ENCODE assay signal across 1 cellular context in genomic region chr3:53170325-53171108, GRCh38.
TF ChIP-seq lines count a peak whose summit lies in the region.

No MANE protein-coding gene starts in this region.

TF ChIP-seq in HepG2, 621 proteins besides CTCF, POLR2A, EP300 and RAD21 (continued from another document and continues in another):
- TF ChIP-seq ZXDC (CRISPR knock-in tag; IDR thresholded peaks at IDR 0.05) = no peak
- peak; percentile 66; the same call in 1 of the 2 replicates for TF ChIP-seq ZNF543 (CRISPR knock-in tag; IDR thresholded peaks at IDR 0.05)
- peak; percentile 57 for TF ChIP-seq RBM39 (IDR thresholded peaks at IDR 0.05; ENCODE audit: low read depth, low read length, poor library complexity, severe bottlenecking)
- no peak for TF ChIP-seq ZNF503 (CRISPR knock-in tag; IDR thresholded peaks at IDR 0.05)
- peak; percentile 14 for TF ChIP-seq YY1 (IDR thresholded peaks at IDR 0.05; ENCODE audit: insufficient read depth, insufficient replicate concordance, low read depth, low read length)
- no peak for TF ChIP-seq ZFP41 (CRISPR knock-in tag; IDR thresholded peaks at IDR 0.05; ENCODE audit: borderline replicate concordance)
- TF ChIP-seq PPARG (CRISPR knock-in tag; conservative IDR thresholded peaks at IDR 0.05) = peak; percentile 62; the same call in 1 of the 2 replicates
- TF ChIP-seq, protein P1, sequence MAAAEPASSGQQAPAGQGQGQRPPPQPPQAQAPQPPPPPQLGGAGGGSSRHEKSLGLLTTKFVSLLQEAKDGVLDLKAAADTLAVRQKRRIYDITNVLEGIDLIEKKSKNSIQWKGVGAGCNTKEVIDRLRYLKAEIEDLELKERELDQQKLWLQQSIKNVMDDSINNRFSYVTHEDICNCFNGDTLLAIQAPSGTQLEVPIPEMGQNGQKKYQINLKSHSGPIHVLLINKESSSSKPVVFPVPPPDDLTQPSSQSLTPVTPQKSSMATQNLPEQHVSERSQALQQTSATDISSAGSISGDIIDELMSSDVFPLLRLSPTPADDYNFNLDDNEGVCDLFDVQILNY (CRISPR knock-in tag; conservative IDR thresholded peaks at IDR 0.05) = no peak
- TF ChIP-seq, protein P2, sequence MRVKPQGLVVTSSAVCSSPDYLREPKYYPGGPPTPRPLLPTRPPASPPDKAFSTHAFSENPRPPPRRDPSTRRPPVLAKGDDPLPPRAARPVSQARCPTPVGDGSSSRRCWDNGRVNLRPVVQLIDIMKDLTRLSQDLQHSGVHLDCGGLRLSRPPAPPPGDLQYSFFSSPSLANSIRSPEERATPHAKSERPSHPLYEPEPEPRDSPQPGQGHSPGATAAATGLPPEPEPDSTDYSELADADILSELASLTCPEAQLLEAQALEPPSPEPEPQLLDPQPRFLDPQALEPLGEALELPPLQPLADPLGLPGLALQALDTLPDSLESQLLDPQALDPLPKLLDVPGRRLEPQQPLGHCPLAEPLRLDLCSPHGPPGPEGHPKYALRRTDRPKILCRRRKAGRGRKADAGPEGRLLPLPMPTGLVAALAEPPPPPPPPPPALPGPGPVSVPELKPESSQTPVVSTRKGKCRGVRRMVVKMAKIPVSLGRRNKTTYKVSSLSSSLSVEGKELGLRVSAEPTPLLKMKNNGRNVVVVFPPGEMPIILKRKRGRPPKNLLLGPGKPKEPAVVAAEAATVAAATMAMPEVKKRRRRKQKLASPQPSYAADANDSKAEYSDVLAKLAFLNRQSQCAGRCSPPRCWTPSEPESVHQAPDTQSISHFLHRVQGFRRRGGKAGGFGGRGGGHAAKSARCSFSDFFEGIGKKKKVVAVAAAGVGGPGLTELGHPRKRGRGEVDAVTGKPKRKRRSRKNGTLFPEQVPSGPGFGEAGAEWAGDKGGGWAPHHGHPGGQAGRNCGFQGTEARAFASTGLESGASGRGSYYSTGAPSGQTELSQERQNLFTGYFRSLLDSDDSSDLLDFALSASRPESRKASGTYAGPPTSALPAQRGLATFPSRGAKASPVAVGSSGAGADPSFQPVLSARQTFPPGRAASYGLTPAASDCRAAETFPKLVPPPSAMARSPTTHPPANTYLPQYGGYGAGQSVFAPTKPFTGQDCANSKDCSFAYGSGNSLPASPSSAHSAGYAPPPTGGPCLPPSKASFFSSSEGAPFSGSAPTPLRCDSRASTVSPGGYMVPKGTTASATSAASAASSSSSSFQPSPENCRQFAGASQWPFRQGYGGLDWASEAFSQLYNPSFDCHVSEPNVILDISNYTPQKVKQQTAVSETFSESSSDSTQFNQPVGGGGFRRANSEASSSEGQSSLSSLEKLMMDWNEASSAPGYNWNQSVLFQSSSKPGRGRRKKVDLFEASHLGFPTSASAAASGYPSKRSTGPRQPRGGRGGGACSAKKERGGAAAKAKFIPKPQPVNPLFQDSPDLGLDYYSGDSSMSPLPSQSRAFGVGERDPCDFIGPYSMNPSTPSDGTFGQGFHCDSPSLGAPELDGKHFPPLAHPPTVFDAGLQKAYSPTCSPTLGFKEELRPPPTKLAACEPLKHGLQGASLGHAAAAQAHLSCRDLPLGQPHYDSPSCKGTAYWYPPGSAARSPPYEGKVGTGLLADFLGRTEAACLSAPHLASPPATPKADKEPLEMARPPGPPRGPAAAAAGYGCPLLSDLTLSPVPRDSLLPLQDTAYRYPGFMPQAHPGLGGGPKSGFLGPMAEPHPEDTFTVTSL (CRISPR knock-in tag; IDR thresholded peaks at IDR 0.05; ENCODE audit: borderline replicate concordance) = no peak
- TF ChIP-seq SOX13 (IDR thresholded peaks at IDR 0.05) = peak; percentile 15; the same call in 1 of the 2 replicates
- peak in 1 of 2 experiments; percentile 61; a peak in 1 of 4 replicates for TF ChIP-seq SOX13 (CRISPR knock-in tag; conservative IDR thresholded peaks at IDR 0.05 in 1 of 2, IDR thresholded peaks at IDR 0.05 in 1 of 2)
- TF ChIP-seq ZNF367 (CRISPR knock-in tag; IDR thresholded peaks at IDR 0.05; ENCODE audit: borderline replicate concordance) = 0 out of 2 replicates have a peak, but pooled peaks have one; percentile 32
- 0 out of 2 replicates have a peak, but pooled peaks have one; percentile 16 for TF ChIP-seq HMG20A (CRISPR knock-in tag; IDR thresholded peaks at IDR 0.05; ENCODE audit: borderline replicate concordance)
- TF ChIP-seq, protein P3, sequence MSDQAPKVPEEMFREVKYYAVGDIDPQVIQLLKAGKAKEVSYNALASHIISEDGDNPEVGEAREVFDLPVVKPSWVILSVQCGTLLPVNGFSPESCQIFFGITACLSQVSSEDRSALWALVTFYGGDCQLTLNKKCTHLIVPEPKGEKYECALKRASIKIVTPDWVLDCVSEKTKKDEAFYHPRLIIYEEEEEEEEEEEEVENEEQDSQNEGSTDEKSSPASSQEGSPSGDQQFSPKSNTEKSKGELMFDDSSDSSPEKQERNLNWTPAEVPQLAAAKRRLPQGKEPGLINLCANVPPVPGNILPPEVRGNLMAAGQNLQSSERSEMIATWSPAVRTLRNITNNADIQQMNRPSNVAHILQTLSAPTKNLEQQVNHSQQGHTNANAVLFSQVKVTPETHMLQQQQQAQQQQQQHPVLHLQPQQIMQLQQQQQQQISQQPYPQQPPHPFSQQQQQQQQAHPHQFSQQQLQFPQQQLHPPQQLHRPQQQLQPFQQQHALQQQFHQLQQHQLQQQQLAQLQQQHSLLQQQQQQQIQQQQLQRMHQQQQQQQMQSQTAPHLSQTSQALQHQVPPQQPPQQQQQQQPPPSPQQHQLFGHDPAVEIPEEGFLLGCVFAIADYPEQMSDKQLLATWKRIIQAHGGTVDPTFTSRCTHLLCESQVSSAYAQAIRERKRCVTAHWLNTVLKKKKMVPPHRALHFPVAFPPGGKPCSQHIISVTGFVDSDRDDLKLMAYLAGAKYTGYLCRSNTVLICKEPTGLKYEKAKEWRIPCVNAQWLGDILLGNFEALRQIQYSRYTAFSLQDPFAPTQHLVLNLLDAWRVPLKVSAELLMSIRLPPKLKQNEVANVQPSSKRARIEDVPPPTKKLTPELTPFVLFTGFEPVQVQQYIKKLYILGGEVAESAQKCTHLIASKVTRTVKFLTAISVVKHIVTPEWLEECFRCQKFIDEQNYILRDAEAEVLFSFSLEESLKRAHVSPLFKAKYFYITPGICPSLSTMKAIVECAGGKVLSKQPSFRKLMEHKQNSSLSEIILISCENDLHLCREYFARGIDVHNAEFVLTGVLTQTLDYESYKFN (CRISPR knock-in tag; conservative IDR thresholded peaks at IDR 0.05) = peak; percentile 67
- TF ChIP-seq, protein P4, sequence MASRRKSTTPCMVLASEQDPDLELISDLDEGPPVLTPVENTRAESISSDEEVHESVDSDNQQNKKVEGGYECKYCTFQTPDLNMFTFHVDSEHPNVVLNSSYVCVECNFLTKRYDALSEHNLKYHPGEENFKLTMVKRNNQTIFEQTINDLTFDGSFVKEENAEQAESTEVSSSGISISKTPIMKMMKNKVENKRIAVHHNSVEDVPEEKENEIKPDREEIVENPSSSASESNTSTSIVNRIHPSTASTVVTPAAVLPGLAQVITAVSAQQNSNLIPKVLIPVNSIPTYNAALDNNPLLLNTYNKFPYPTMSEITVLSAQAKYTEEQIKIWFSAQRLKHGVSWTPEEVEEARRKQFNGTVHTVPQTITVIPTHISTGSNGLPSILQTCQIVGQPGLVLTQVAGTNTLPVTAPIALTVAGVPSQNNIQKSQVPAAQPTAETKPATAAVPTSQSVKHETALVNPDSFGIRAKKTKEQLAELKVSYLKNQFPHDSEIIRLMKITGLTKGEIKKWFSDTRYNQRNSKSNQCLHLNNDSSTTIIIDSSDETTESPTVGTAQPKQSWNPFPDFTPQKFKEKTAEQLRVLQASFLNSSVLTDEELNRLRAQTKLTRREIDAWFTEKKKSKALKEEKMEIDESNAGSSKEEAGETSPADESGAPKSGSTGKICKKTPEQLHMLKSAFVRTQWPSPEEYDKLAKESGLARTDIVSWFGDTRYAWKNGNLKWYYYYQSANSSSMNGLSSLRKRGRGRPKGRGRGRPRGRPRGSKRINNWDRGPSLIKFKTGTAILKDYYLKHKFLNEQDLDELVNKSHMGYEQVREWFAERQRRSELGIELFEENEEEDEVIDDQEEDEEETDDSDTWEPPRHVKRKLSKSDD (CRISPR knock-in tag; IDR thresholded peaks at IDR 0.05; ENCODE audit: low read depth) = peak; percentile 74; the same call in 1 of the 2 replicates
- no peak for TF ChIP-seq ZNF160 (CRISPR knock-in tag; IDR thresholded peaks at IDR 0.05)
- peak; percentile 85 for TF ChIP-seq MTA1 (CRISPR knock-in tag; IDR thresholded peaks at IDR 0.05; ENCODE audit: borderline replicate concordance)
- peak; percentile 37; the same call in 1 of the 2 replicates for TF ChIP-seq CREM (IDR thresholded peaks at IDR 0.05)
- no peak for TF ChIP-seq CREM (CRISPR knock-in tag; IDR thresholded peaks at IDR 0.05)
- peak; percentile 77; the same call in 1 of the 2 replicates for TF ChIP-seq ESRRA (CRISPR knock-in tag; IDR thresholded peaks at IDR 0.05; ENCODE audit: low read depth)
- TF ChIP-seq GPN1 (CRISPR knock-in tag; IDR thresholded peaks at IDR 0.05; ENCODE audit: borderline replicate concordance) = no peak
- TF ChIP-seq FOXP1 (IDR thresholded peaks at IDR 0.05) = no peak
- TF ChIP-seq FOXP1 (CRISPR knock-in tag; IDR thresholded peaks at IDR 0.05) = no peak
- no peak for TF ChIP-seq ZNF792 (CRISPR knock-in tag; IDR thresholded peaks at IDR 0.05)
- TF ChIP-seq IRX3 (CRISPR knock-in tag; IDR thresholded peaks at IDR 0.05; ENCODE audit: borderline replicate concordance, low read depth) = no peak
- peak; percentile 61; the same call in 1 of the 2 replicates for TF ChIP-seq REPIN1 (CRISPR knock-in tag; IDR thresholded peaks at IDR 0.05; ENCODE audit: borderline replicate concordance, low read depth)
- peak; percentile 58 for TF ChIP-seq POLR2G (IDR thresholded peaks at IDR 0.05; ENCODE audit: low read depth, low read length)
- peak; percentile 27; the same call in 1 of the 2 replicates for TF ChIP-seq ZBTB37 (CRISPR knock-in tag; IDR thresholded peaks at IDR 0.05)
- TF ChIP-seq MATR3 (CRISPR knock-in tag; IDR thresholded peaks at IDR 0.05) = no peak
- TF ChIP-seq HCFC1 (IDR thresholded peaks at IDR 0.05; ENCODE audit: low read depth, low read length) = no peak
- no peak for TF ChIP-seq JDP2 (CRISPR knock-in tag; IDR thresholded peaks at IDR 0.05; ENCODE audit: borderline replicate concordance)
- peak; percentile 32; the same call in 1 of the 2 replicates for TF ChIP-seq ZGPAT (CRISPR knock-in tag; IDR thresholded peaks at IDR 0.05)
- TF ChIP-seq GLI4 (CRISPR knock-in tag; IDR thresholded peaks at IDR 0.05; ENCODE audit: borderline replicate concordance) = no peak
- no peak for TF ChIP-seq GABPA (IDR thresholded peaks at IDR 0.05; ENCODE audit: low read depth, low read length)
- TF ChIP-seq GABPA (CRISPR knock-in tag; IDR thresholded peaks at IDR 0.05; ENCODE audit: low read depth) = no peak
- no peak for TF ChIP-seq ZNF7 (CRISPR knock-in tag; IDR thresholded peaks at IDR 0.05)
